Comparison of ENCODE assay signal across 1 cellular context in genomic region chr9:37424204-37424685, GRCh38.
TF ChIP-seq lines count a peak whose summit lies in the region.

No MANE protein-coding gene starts in this region.

TF ChIP-seq in GM12878, 131 proteins besides CTCF, POLR2A, EP300 and RAD21:
- TF ChIP-seq PKNOX1 (IDR thresholded peaks at IDR 0.05) = no peak
- no peak for TF ChIP-seq RAD51 (IDR thresholded peaks at IDR 0.05)
- TF ChIP-seq RFX5 (IDR thresholded peaks at IDR 0.05; ENCODE audit: low read depth, low read length) = no peak
- TF ChIP-seq ZNF687 (IDR thresholded peaks at IDR 0.05) = no peak
- no peak for TF ChIP-seq ZNF217 (IDR thresholded peaks at IDR 0.05)
- TF ChIP-seq JUND (IDR thresholded peaks at IDR 0.05; ENCODE audit: low read depth, low read length) = no peak
- no peak for TF ChIP-seq E2F4 (IDR thresholded peaks at IDR 0.05; ENCODE audit: low read depth, low read length)
- no peak for TF ChIP-seq PBX3 (IDR thresholded peaks at IDR 0.05; ENCODE audit: insufficient replicate concordance, low read depth, low read length)
- TF ChIP-seq TCF12 (IDR thresholded peaks at IDR 0.05; ENCODE audit: low read depth, low read length) = no peak
TF ChIP-seq in GM12878: peak in this region for 0.
